22 cellular contexts compared by ENCODE assay signal in the genomic region with DNA sequence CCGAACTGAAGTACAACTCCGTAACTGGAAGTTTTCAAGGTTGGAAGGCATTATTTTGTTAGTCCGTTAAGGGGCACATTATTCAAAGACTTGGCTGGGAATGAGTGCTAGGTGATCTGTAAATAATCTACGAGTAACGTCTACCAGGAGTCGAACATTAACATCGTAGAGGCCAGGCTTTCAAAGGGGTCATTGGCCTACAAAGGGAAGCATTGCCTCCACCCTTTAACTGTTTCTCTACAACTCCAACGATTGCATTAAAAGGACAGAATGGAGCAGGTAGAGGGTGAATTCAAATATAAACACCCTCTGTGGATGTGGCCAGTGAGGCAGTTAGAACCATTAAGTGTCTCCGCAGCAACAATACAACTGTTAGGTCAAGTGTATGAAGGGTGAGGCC.
A peak's percentile ranks its signal among the peaks of the same experiment; 100 is the strongest.
DNase-seq lines count a peak whose midpoint lies in the region; ATAC-seq, FAIRE-seq and TF ChIP-seq lines count a peak whose summit lies in the region.
"Had no signal": no experiment of that assay in that cellular context is flagged by ENCODE, and none has a peak within 500 bp of the region (broad histone marks: within the 10 kb centered on the region; RNA-seq: fewer than 3 reads in every experiment).

No MANE protein-coding gene starts in this region.

- no peak overlapping the region for H4K5ac ChIP-seq in H9 (ENCODE audit: insufficient read length, low read depth, low read length)

- CTCF ChIA-PET in HepG2 (lab: Yijun Ruan, JAX; ENCODE audit: low intra/inter-chr PET ratio, low total read pairs) = no interaction called here

- no peak for TF ChIP-seq CTCF in H9 (conservative IDR thresholded peaks at IDR 0.05)
- no peak for TF ChIP-seq CTCF in colonic mucosa (IDR thresholded peaks at IDR 0.05)
- no peak for TF ChIP-seq CTCF in HepG2 (CRISPR knock-in tag; IDR thresholded peaks at IDR 0.05)
- no peak for TF ChIP-seq CTCF in progenitor cell of endocrine pancreas (IDR thresholded peaks at IDR 0.05; ENCODE audit: unreplicated experiment)
- TF ChIP-seq CTCF in tibial artery (IDR thresholded peaks at IDR 0.05) = no peak

- DNase-seq in H9 = no peak
- DNase-seq in colonic mucosa = peak; percentile 22
- peak; percentile 10 for DNase-seq in HepG2 (ENCODE audit: low spot score)
- DNase-seq in progenitor cell of endocrine pancreas (ENCODE audit: low spot score, unreplicated experiment) = no peak
- DNase-seq in tibial artery = no peak
- DNase-seq in NCI-H510A (lab: John Stamatoyannopoulos, UW) = no peak
- DNase-seq in SW 1271 (lab: John Stamatoyannopoulos, UW) = no peak
- DNase-seq in NCI-H2029 treated with DMSO at 0.1 percent for 48 hours (lab: John Stamatoyannopoulos, UW) = no peak
- DNase-seq: activated naive CD8-positive, alpha-beta T cell treated with anti-CD3 and anti-CD28 coated beads, Interleukin-2, amount 50 U/mL, for 24 hours; caudate nucleus; effector CD4-positive, alpha-beta T cell; hippocampal formation; left lung; NCI-H1694; NCI-H510A treated with DMSO at 0.1 percent for 48 hours; stimulated activated CD4-positive, alpha-beta T cell treated with anti-CD3 and anti-CD28 coated beads, Interleukin-15, amount 100 ng/mL, for 24 hours; stimulated activated naive CD4-positive, alpha-beta T cell had no signal

- in situ Hi-C loops in HepG2 (cut with HindIII; ENCODE audit: extremely low pct_ligation_motif_present, low pct_unique_long_range_greater_than_20kb) = no loop called here

- H4K91ac ChIP-seq in H9 (ENCODE audit: insufficient read length, low read depth, low read length) = no peak overlapping the region

- no peak overlapping the region for H2AK5ac ChIP-seq in H9 (ENCODE audit: insufficient read length, low read length)

- no peaks in the 10 kb centered on the region; a peak in 1 of 5 replicates for H3K9me3 Mint-ChIP-seq in H9
- H3K9me3 Mint-ChIP-seq in progenitor cell of endocrine pancreas (ENCODE audit: low read depth) = no peaks in the 10 kb centered on the region
- H3K9me3 Mint-ChIP-seq: activated naive CD8-positive, alpha-beta T cell treated with anti-CD3 and anti-CD28 coated beads, Interleukin-2, amount 50 U/mL, for 24 hours; T-helper 2 cell treated with Interferon-gamma antibody and Interleukin-4, amounts not matched to agents 5 μg/mL and 100 μg/mL, for 36 hours had no signal

- H3K4me1 ChIP-seq in H9 (ENCODE audit: insufficient read depth, low read length) (no peaks in the 10 kb centered on the region; the same call in 1 of the 2 replicates), colonic mucosa (no peaks in the 10 kb centered on the region), HepG2 (ENCODE audit: insufficient read depth, low read length) (peaks cover 24% of the 10 kb centered on the region), tibial artery (no peaks in the 10 kb centered on the region)
- H3K4me1 ChIP-seq: prostate gland, SJCRH30 had no signal

- no peaks in the 10 kb centered on the region for H3K36me3 Mint-ChIP-seq in H9 (ENCODE audit: insufficient read depth in 1 of 3, low read depth in 3 of 3)
- H3K36me3 Mint-ChIP-seq in progenitor cell of endocrine pancreas (ENCODE audit: insufficient read depth) = no peaks in the 10 kb centered on the region

- WGBS in H9 (ENCODE audit: extremely low coverage, insufficient read length, low lambda C conversion rate) = no CpG with 5 or more reads among the region's 9 CpGs
- WGBS in HepG2 (ENCODE audit: low lambda C conversion rate) = 1% methylated on average over 9 of the region's 9 CpGs

- no peak overlapping the region for H3K23ac ChIP-seq in H9 (ENCODE audit: insufficient read length, low read depth, low read length)

- H3K4me1 Mint-ChIP-seq in H9 (peaks cover 36 to 43% of the 10 kb centered on the region in 2 experiments), progenitor cell of endocrine pancreas (ENCODE audit: low read depth) (peaks cover 48% of the 10 kb centered on the region)

- ATAC-seq in HepG2 = peak; percentile 88
- ATAC-seq: activated CD4-positive, CD25-positive, alpha-beta regulatory T cell treated with anti-CD3 and anti-CD28 coated beads, Interleukin-2, amount 50 U/mL, for 24 hours; activated naive CD8-positive, alpha-beta T cell treated with anti-CD3 and anti-CD28 coated beads, Interleukin-2, amount 50 U/mL, for 24 hours; left lung had no signal

- POLR2A ChIA-PET in HepG2 (lab: Yijun Ruan, JAX) = no interaction called here

- no peak overlapping the region for H2BK20ac ChIP-seq in H9 (ENCODE audit: low read depth, low read length, poor library complexity, severe bottlenecking)

- no peak for TF ChIP-seq POLR2A in HepG2 (IDR thresholded peaks at IDR 0.05; ENCODE audit: insufficient read depth in 1 of 2, low read depth in 2 of 2, low read length in 2 of 2)

- no peak for TF ChIP-seq RAD21 in HepG2 (CRISPR knock-in tag; IDR thresholded peaks at IDR 0.05)

- H4K8ac ChIP-seq in H9 (replicated peaks; ENCODE audit: insufficient read length, low read depth, low read length) = no peak overlapping the region

- H3K4me3 Mint-ChIP-seq in H9 (no peak overlapping the region; a peak in 1 of 5 replicates), progenitor cell of endocrine pancreas (ENCODE audit: low read depth) (peak overlapping the region; percentile 71)
- H3K4me3 Mint-ChIP-seq: activated naive CD8-positive, alpha-beta T cell treated with anti-CD3 and anti-CD28 coated beads, Interleukin-2, amount 50 U/mL, for 24 hours had no signal

- no peak for TF ChIP-seq EP300 in HepG2 (IDR thresholded peaks at IDR 0.05; ENCODE audit: low read depth in 2 of 2, low read length in 2 of 2)
- no peak for TF ChIP-seq EP300 in HepG2 (CRISPR knock-in tag; IDR thresholded peaks at IDR 0.05; ENCODE audit: borderline replicate concordance)

- H3K36me3 ChIP-seq in colonic mucosa (no peaks in the 10 kb centered on the region), HepG2 (replicated peaks in 1 of 2; ENCODE audit: control insufficient read depth in 1 of 2, insufficient read depth in 2 of 2, low read length in 2 of 2) (no peaks in the 10 kb centered on the region), tibial artery (no peaks in the 10 kb centered on the region)
- H3K36me3 ChIP-seq: prostate gland, SJCRH30 had no signal

- H3K9ac ChIP-seq in H9 (ENCODE audit: extremely low read depth, insufficient read length, low read length) (peak overlapping the region; percentile 11), colonic mucosa (ENCODE audit: low read depth in 2 of 2, low read length in 2 of 2) (peak overlapping the region in 1 of 2 donors; percentile 35), HepG2 (ENCODE audit: insufficient read depth, low read depth, low read length) (no peak overlapping the region)

- no peak overlapping the region for H3K56ac ChIP-seq in H9 (ENCODE audit: insufficient read length, low read depth, low read length)

- H3K79me2 ChIP-seq in H9 (ENCODE audit: insufficient read depth, low read length) (no peaks in the 10 kb centered on the region), HepG2 (ENCODE audit: insufficient read depth, low read length) (no peaks in the 10 kb centered on the region)

- H3K18ac ChIP-seq in H9 (ENCODE audit: insufficient read length, low read depth, low read length) = no peak overlapping the region

- FAIRE-seq in HepG2 (lab: Jason Lieb, UNC) = peak; percentile 60
- FAIRE-seq: urothelium cell line had no signal

- H2BK12ac ChIP-seq in H9 (ENCODE audit: insufficient read length, low read depth, low read length) = no peak overlapping the region

- H3K4me3 ChIP-seq in colonic mucosa = no peak overlapping the region
- H3K4me3 ChIP-seq in HepG2 (replicated peaks in 1 of 3; ENCODE audit: insufficient read depth in 1 of 3, low read depth in 2 of 3, low read length in 3 of 3) = no peak overlapping the region; a peak in 1 of 6 replicates
- no peak overlapping the region for H3K4me3 ChIP-seq in tibial artery
- H3K4me3 ChIP-seq: left lung, prostate gland, SJCRH30 had no signal

- no peaks in the 10 kb centered on the region for H3K79me1 ChIP-seq in H9 (ENCODE audit: insufficient read depth, low read depth, low read length, poor library complexity, severe bottlenecking)

- no peak overlapping the region for H3K4ac ChIP-seq in H9 (ENCODE audit: low read depth, low read length)

- peaks cover 10% of the 10 kb centered on the region; the same call in 1 of the 2 replicates for H3K27me3 ChIP-seq in H9 (ENCODE audit: insufficient read depth, low read length)
- no peaks in the 10 kb centered on the region for H3K27me3 ChIP-seq in colonic mucosa
- H3K27me3 ChIP-seq in HepG2 (ENCODE audit: control insufficient read depth in 1 of 2, insufficient read depth in 2 of 2, low read length in 2 of 2) = peaks cover 0 to 5% of the 10 kb centered on the region in 2 experiments; a peak in 3 of 5 replicates
- no peaks in the 10 kb centered on the region for H3K27me3 ChIP-seq in tibial artery
- H3K27me3 ChIP-seq: left lung, SJCRH30 had no signal

- intact Hi-C loops in colonic mucosa (cut with DNase I) (loop anchor here (5.0 kb wide), 1 partner anchor 51 kb away; no protein-coding TSS in a partner anchor), HepG2 (cut with micrococcal nuclease; ENCODE audit: unreplicated experiment) (loop anchor here (5.0 kb wide), 1 partner anchor 86 kb away; no protein-coding TSS in a partner anchor), tibial artery (cut with DNase I; ENCODE audit: low total_unique reads) (no loop called here)

- H3K27me3 Mint-ChIP-seq in H9 (ENCODE audit: low read depth) = peaks cover 80% of the 10 kb centered on the region
- H3K27me3 Mint-ChIP-seq in progenitor cell of endocrine pancreas = no peaks in the 10 kb centered on the region

- no TSS peak for BruUV-seq in HepG2 (replicated peaks; lab: Mats Ljungman, UMichigan)

- H3K23me2 ChIP-seq in H9 (ENCODE audit: insufficient read length, low read depth, low read length, poor library complexity, severe bottlenecking) = no peaks in the 10 kb centered on the region

- H2BK15ac ChIP-seq in H9 (ENCODE audit: low read depth, low read length) = no peak overlapping the region

- no peak overlapping the region for H2BK5ac ChIP-seq in H9 (ENCODE audit: insufficient read length, low read length)

- H2BK120ac ChIP-seq in H9 (ENCODE audit: low read depth, low read length, poor library complexity, severe bottlenecking) = no peak overlapping the region

- H2AFZ ChIP-seq in H9 (ENCODE audit: low read length) (no peak overlapping the region), HepG2 (ENCODE audit: low read length) (peak overlapping the region; percentile 75)

- H3K27ac Mint-ChIP-seq in H9 (no peak overlapping the region), progenitor cell of endocrine pancreas (peak overlapping the region; percentile 93)
- H3K27ac Mint-ChIP-seq: activated naive CD8-positive, alpha-beta T cell treated with anti-CD3 and anti-CD28 coated beads, Interleukin-2, amount 50 U/mL, for 24 hours; T-helper 2 cell treated with Interferon-gamma antibody and Interleukin-4, amounts not matched to agents 5 μg/mL and 100 μg/mL, for 36 hours had no signal

- H3K4me2 ChIP-seq in H9 (ENCODE audit: insufficient read depth, insufficient read length, low read length) (no peak overlapping the region), HepG2 (ENCODE audit: low read depth, low read length) (peak overlapping the region; percentile 51)

- H3T11ph ChIP-seq in H9 (ENCODE audit: low read length) = peak overlapping the region; percentile 37

- H4K20me1 ChIP-seq in H9 (ENCODE audit: control insufficient read depth, insufficient read depth, insufficient read length) = no peaks in the 10 kb centered on the region
- H4K20me1 ChIP-seq in HepG2 (ENCODE audit: insufficient read depth, low read length) = no peaks in the 10 kb centered on the region

- H3K9me3 ChIP-seq in H9 (ENCODE audit: control insufficient read depth, low read depth, low read length) = no peaks in the 10 kb centered on the region
- H3K9me3 ChIP-seq in colonic mucosa = no peaks in the 10 kb centered on the region
- H3K9me3 ChIP-seq in HepG2 (ENCODE audit: low read length) = no peaks in the 10 kb centered on the region
- H3K9me3 ChIP-seq in tibial artery = no peaks in the 10 kb centered on the region
- H3K9me3 ChIP-seq: left lung, prostate gland, SJCRH30 had no signal

- H3K27ac ChIP-seq in H9 (ENCODE audit: insufficient read length, low read depth, low read length) (no peak overlapping the region), colonic mucosa (no peak overlapping the region), HepG2 (ENCODE audit: extremely low read length, insufficient read depth, low read length) (no peak overlapping the region), tibial artery (no peak overlapping the region)
- H3K27ac ChIP-seq: left lung, prostate gland, SJCRH30 had no signal

- no peak overlapping the region for H3K14ac ChIP-seq in H9 (ENCODE audit: insufficient read depth, low read length)

Comparison
In these comparisons a context has a peak if more than half of its experiments do, and no peak if none do; other contexts are left out.
1. DNase-seq: peak in colonic mucosa (single experiment) and HepG2 (single experiment); none in H9 (single experiment), progenitor cell of endocrine pancreas (single experiment), tibial artery (0 of 2), NCI-H510A (single experiment), SW 1271 (0 of 2) and NCI-H2029 treated with DMSO at 0.1 percent for 48 hours (single experiment).